28 cellular contexts compared by ENCODE assay signal in genomic region chr6:25685896-25686295, GRCh38. TPM values are rescaled to one million over a fixed set of nuclear protein-coding genes. Genes with fewer than 3 reads are reported as not detected.
"Had no signal": no experiment of that assay in that cellular context is flagged by ENCODE, and none has a peak within 500 bp of the region (broad histone marks: within the 10 kb centered on the region; RNA-seq: fewer than 3 reads in every experiment).

No MANE protein-coding gene starts in this region.

- H3K4me3 ChIP-seq: stomach, suprapubic skin, testis, thoracic aorta, thyroid gland, tibial artery, tibial nerve, transverse colon, upper lobe of left lung, upper lobe of right lung, uterus, vagina had no signal

- DNase-seq: stimulated activated CD4-positive, alpha-beta T cell treated with anti-CD3 and anti-CD28 coated beads, Interleukin-2, amount 100 ng/mL, for 48 hours; stimulated activated CD4-positive, alpha-beta T cell treated with anti-CD3 and anti-CD28 coated beads, Interleukin-4, amount 100 ng/mL, for 1 hour; stimulated activated CD4-positive, alpha-beta T cell treated with anti-CD3 and anti-CD28 coated beads, Interleukin-4, amount 100 ng/mL, for 24 hours; stimulated activated CD4-positive, alpha-beta T cell treated with anti-CD3 and anti-CD28 coated beads, Interleukin-4, amount 100 ng/mL, for 4 hours; stimulated activated CD8-positive, alpha-beta memory T cell treated with anti-CD3 and anti-CD28 coated beads, Interleukin-4, amount 100 ng/mL, for 48 hours; stimulated activated naive B cell treated with anti-CD40 and anti-IgM and Interleukin-4, amounts not matched to agents 10 μg/mL and 1 μg/mL and 100 μg/mL, for 72 hours; stimulated activated naive CD4-positive, alpha-beta T cell; stimulated activated naive CD4-positive, alpha-beta T cell treated with Interleukin-2 at 50 U/mL for 16 hours; stimulated activated naive CD8-positive, alpha-beta T cell treated with anti-CD3 and anti-CD28 coated beads, Interleukin-15, amount 100 ng/mL, for 72 hours; stimulated activated naive CD8-positive, alpha-beta T cell treated with anti-CD3 and anti-CD28 coated beads, Interleukin-15, Interleukin-2, amounts not matched to agents 100 U/mL and 50 U/mL, for 24 hours; stomach; substantia nigra; testis; thyroid gland; tibial artery; transverse colon; trophoblast cell; upper lobe of left lung; upper lobe of right lung; uterus had no signal

- H3K4me1 ChIP-seq: stomach, suprapubic skin, testis, thyroid gland, tibial artery, tibial nerve, transverse colon, upper lobe of left lung, upper lobe of right lung, uterus, vagina had no signal

- H3K9me3 ChIP-seq: stomach, suprapubic skin, testis, thoracic aorta, thyroid gland, tibial artery, tibial nerve, transverse colon, upper lobe of left lung, upper lobe of right lung, uterus, vagina had no signal

- H3K36me3 ChIP-seq: stomach, suprapubic skin, thoracic aorta, thyroid gland, tibial artery, tibial nerve, transverse colon, upper lobe of left lung, upper lobe of right lung, uterus, vagina had no signal

- H3K27me3 ChIP-seq: stomach, testis, thyroid gland, tibial artery, tibial nerve, transverse colon, upper lobe of left lung, upper lobe of right lung, uterus, vagina had no signal

- FAIRE-seq: urothelium cell line had no signal

- H3K27ac ChIP-seq: stomach, suprapubic skin, testis, thoracic aorta, thyroid gland, tibial artery, tibial nerve, transverse colon, upper lobe of left lung, upper lobe of right lung, uterus, vagina had no signal

- ATAC-seq: stimulated activated effector memory CD8-positive, alpha-beta T cell treated with anti-CD3 and anti-CD28 coated beads, Interleukin-12 subunit alpha, Interleukin-12 subunit beta, amount 100 ng/mL, for 72 hours; stimulated activated memory B cell treated with anti-CD40 and anti-IgM and Interleukin-4, amounts not matched to agents 10 μg/mL and 1 μg/mL and 100 μg/mL, for 72 hours; stimulated activated naive B cell treated with anti-CD40 and anti-IgM and Interleukin-4, amounts not matched to agents 10 μg/mL and 1 μg/mL and 100 μg/mL, for 72 hours; stimulated activated naive CD8-positive, alpha-beta T cell treated with anti-CD3 and anti-CD28 coated beads, Interleukin-15, amount 100 ng/mL, for 72 hours; stimulated activated naive CD8-positive, alpha-beta T cell treated with anti-CD3 and anti-CD28 coated beads, Interleukin-15, Interleukin-2, amounts not matched to agents 100 U/mL and 50 U/mL, for 24 hours; upper lobe of right lung had no signal

RNA-seq across cellular contexts. Expression of gene SCGN, which starts 33.9 kb away (rescaled TPM):
- total RNA-seq: tibial nerve, upper lobe of right lung, ureter, vagina had no signal
